In the genomic region with DNA sequence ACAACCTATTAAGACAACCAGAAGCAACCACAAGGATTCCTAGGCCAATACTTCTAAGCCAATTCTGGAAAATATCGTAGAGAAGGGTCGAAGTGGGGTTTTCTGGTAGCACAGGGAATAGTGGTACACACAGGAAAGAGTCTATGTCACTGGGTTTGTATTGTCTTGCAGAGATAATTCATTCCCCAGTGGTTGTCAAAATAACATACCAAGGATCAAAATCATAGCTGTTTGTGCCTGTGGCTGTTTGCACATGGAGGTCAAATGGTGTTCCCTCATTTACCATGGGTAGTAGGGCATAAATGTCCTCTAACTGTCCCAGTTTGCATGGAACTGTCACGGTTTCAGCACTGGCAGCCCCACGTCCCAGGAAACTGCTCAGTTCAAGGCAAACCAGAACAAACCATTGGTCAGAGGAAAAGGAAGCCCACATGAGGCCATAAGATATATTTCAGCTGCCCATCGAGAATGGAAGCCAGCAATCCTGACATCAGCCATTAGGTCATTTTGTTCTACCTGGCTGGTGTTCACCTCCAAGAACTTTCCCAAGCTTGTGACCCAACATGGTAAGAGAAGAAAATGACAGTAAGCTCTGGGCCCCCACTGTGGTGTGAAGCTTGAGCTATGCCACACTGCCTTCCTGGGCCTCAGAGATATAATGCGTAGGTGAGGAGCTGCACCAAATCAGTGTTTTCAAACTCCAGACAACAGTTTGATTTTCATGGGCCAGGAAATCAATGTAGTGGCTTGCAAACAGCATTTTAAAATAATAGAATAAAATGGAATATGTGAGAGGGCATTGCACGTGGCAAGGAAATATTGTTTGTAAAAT, we compare ENCODE assay signal across 15 cellular contexts. TPM values are rescaled to one million over a fixed set of nuclear protein-coding genes. Genes with fewer than 3 reads are reported as not detected.
A peak's percentile ranks its signal among the peaks of the same experiment; 100 is the strongest.
DNase-seq lines count a peak whose midpoint lies in the region; ATAC-seq and TF ChIP-seq lines count a peak whose summit lies in the region.
"Had no signal": no experiment of that assay in that cellular context is flagged by ENCODE, and none has a peak within 500 bp of the region (broad histone marks: within the 10 kb centered on the region; RNA-seq: fewer than 3 reads in every experiment).

No MANE protein-coding gene starts in this region.

- H3K36me3 Mint-ChIP-seq in stimulated activated naive CD8-positive, alpha-beta T cell treated with anti-CD3 and anti-CD28 coated beads, Interleukin-15, Interleukin-2, amounts not matched to agents 100 ng/mL and 50 ng/mL, for 24 hours (ENCODE audit: low read depth): no peaks in the 10 kb centered on the region

- H3K27ac ChIP-seq in PC-9: peak overlapping the region; percentile 88
- H3K27ac ChIP-seq in brain microvascular endothelial cell: no peak overlapping the region
- no peak overlapping the region for H3K27ac ChIP-seq in testis
- H3K27ac ChIP-seq: adrenal gland, heart left ventricle had no signal

- no peak for TF ChIP-seq POLR2A in testis (IDR thresholded peaks at IDR 0.05)
- no peak for TF ChIP-seq POLR2A in erythroblast (IDR thresholded peaks at IDR 0.05; ENCODE audit: low read length)

- POLR2A ChIA-PET in PC-9 (lab: Charles Lee; ENCODE audit: unreplicated experiment): no interaction called here

- ATAC-seq in stimulated activated naive CD8-positive, alpha-beta T cell treated with anti-CD3 and anti-CD28 coated beads, Interleukin-15, Interleukin-2, amounts not matched to agents 100 U/mL and 50 U/mL, for 24 hours: no peak
- ATAC-seq in GM19035 (IDR thresholded peaks at IDR 0.05; ENCODE audit: unreplicated experiment): no peak
- ATAC-seq: heart left ventricle had no signal

- peaks cover 43% of the 10 kb centered on the region for H3K4me1 ChIP-seq in PC-9 (replicated peaks; ENCODE audit: insufficient read depth)
- no peaks in the 10 kb centered on the region for H3K4me1 ChIP-seq in testis
- H3K4me1 ChIP-seq: adrenal gland, heart left ventricle had no signal

- H4K20me1 ChIP-seq in PC-9 (ENCODE audit: insufficient read depth): no peaks in the 10 kb centered on the region

- H3K27ac Mint-ChIP-seq in stimulated activated naive CD8-positive, alpha-beta T cell treated with anti-CD3 and anti-CD28 coated beads, Interleukin-15, Interleukin-2, amounts not matched to agents 100 ng/mL and 50 ng/mL, for 24 hours: peak overlapping the region; percentile 82

- no peaks in the 10 kb centered on the region for H3K9me2 ChIP-seq in PC-9 (ENCODE audit: insufficient read depth)

- H3K79me2 ChIP-seq in PC-9 (ENCODE audit: low read depth): no peaks in the 10 kb centered on the region

- no peaks in the 10 kb centered on the region for H3K27me3 Mint-ChIP-seq in stimulated activated naive CD8-positive, alpha-beta T cell treated with anti-CD3 and anti-CD28 coated beads, Interleukin-15, Interleukin-2, amounts not matched to agents 100 ng/mL and 50 ng/mL, for 24 hours

- no TSS peak for BruUV-seq in PC-9 (replicated peaks; lab: Mats Ljungman, UMichigan)

- no peaks in the 10 kb centered on the region for H3K9me3 ChIP-seq in PC-9 (ENCODE audit: insufficient read depth, low read depth)
- H3K9me3 ChIP-seq in testis: no peaks in the 10 kb centered on the region
- H3K9me3 ChIP-seq: adrenal gland, heart left ventricle, MG63, mucosa of descending colon had no signal

- peak overlapping the region; percentile 2; the same call in 1 of the 2 replicates for H2AFZ ChIP-seq in PC-9

- CTCF ChIA-PET in PC-9 (lab: Charles Lee): no interaction called here

- intact Hi-C loops in PC-9 (cut with micrococcal nuclease; ENCODE audit: unreplicated experiment): no loop called here
- intact Hi-C loops in testis (cut with DNase I; ENCODE audit: low total_unique reads): no loop called here

- H3K36me3 ChIP-seq in PC-9 (ENCODE audit: low read depth) (no peaks in the 10 kb centered on the region), brain microvascular endothelial cell (replicated peaks) (no peaks in the 10 kb centered on the region), testis (ENCODE audit: low read depth, missing control alignments) (no peaks in the 10 kb centered on the region)
- H3K36me3 ChIP-seq: adrenal gland, heart left ventricle, MG63 had no signal

- in situ Hi-C loops in brain microvascular endothelial cell (cut with HindIII; ENCODE audit: low pct_ligation_motif_present, low sequenced_read_pairs): no loop called here

- H3F3A ChIP-seq in PC-9 (ENCODE audit: insufficient read depth, low read depth): peaks cover 32% of the 10 kb centered on the region; the same call in 1 of the 2 replicates

- peak overlapping the region; percentile 33 for H3K4me2 ChIP-seq in PC-9

- 82 to 88% methylated on average over 7 of the region's 7 CpGs for WGBS in testis, 2 donors

- peaks cover 51% of the 10 kb centered on the region for H3K4me1 Mint-ChIP-seq in stimulated activated naive CD8-positive, alpha-beta T cell treated with anti-CD3 and anti-CD28 coated beads, Interleukin-15, Interleukin-2, amounts not matched to agents 100 ng/mL and 50 ng/mL, for 24 hours (ENCODE audit: low read depth)

- H3K4me3 Mint-ChIP-seq in stimulated activated naive CD8-positive, alpha-beta T cell treated with anti-CD3 and anti-CD28 coated beads, Interleukin-15, Interleukin-2, amounts not matched to agents 100 ng/mL and 50 ng/mL, for 24 hours: no peak overlapping the region

- TF ChIP-seq CTCF in PC-9 (conservative IDR thresholded peaks at IDR 0.05) (no peak), brain microvascular endothelial cell (IDR thresholded peaks at IDR 0.05; ENCODE audit: low read depth, low read length, missing control alignments) (no peak), testis (IDR thresholded peaks at IDR 0.05) (no peak)

- DNase-seq in stimulated activated naive CD8-positive, alpha-beta T cell treated with anti-CD3 and anti-CD28 coated beads, Interleukin-15, Interleukin-2, amounts not matched to agents 100 U/mL and 50 U/mL, for 24 hours: no peak
- DNase-seq in PC-9 (peak in 1 of 2 experiments; percentile 85), brain microvascular endothelial cell (peak; percentile 0), germinal center (ENCODE audit: low spot score) (no peak), testis (no peak), erythroblast (lab: John Stamatoyannopoulos, UW) (no peak)
- DNase-seq: DND-41, heart left ventricle, MG63, mucosa of descending colon, NCI-H2029 treated with DMSO at 0.1 percent for 48 hours, NCI-H69 had no signal

- H3K4me3 ChIP-seq in PC-9 (no peak overlapping the region), brain microvascular endothelial cell (ENCODE audit: low read depth, low read length) (no peak overlapping the region), testis (no peak overlapping the region)
- H3K4me3 ChIP-seq: adrenal gland, heart left ventricle, MG63, mucosa of descending colon had no signal

- H3K27me3 ChIP-seq in PC-9 (ENCODE audit: insufficient read depth, low read depth) (no peaks in the 10 kb centered on the region), brain microvascular endothelial cell (replicated peaks) (no peaks in the 10 kb centered on the region), testis (no peaks in the 10 kb centered on the region)
- H3K27me3 ChIP-seq: adrenal gland, heart left ventricle, MG63 had no signal

- no peaks in the 10 kb centered on the region for H3K9me3 Mint-ChIP-seq in stimulated activated naive CD8-positive, alpha-beta T cell treated with anti-CD3 and anti-CD28 coated beads, Interleukin-15, Interleukin-2, amounts not matched to agents 100 ng/mL and 50 ng/mL, for 24 hours

RNA-seq across cellular contexts. Expression of gene NFE2L3, which starts 53.9 kb away (rescaled TPM):
- total RNA-seq in PC-9 (2021) (44.2 and 49.1 TPM in 2 replicates), testis (1 to 10 TPM; 3.3 to 4.2 TPM)
- 4.2 TPM for polyA plus RNA-seq in testis (ENCODE audit: insufficient read depth, low read depth, low replicate concordance)
